ENCODE assay signal across 2 cellular contexts in the genomic region with DNA sequence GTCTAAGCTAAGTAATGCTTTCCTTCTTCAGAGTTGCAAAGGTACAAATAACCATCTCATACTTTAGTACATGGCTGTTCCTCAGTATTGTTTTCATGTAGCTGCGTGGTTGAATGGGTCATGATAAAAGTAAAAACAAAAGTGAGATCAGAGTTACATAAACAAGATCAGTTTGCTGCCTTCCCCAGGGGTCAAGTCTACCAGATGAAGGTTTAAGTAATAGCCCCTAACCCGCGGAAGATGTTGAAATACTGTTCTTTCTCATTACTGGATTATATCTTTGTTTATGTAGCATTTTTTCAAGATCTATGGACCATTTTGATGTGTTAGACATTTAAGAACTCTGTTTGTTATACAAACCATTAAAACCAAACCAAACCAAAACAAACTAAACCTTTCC.
A peak's percentile ranks its signal among the peaks of the same experiment; 100 is the strongest.
TF ChIP-seq lines count a peak whose summit lies in the region.

No MANE protein-coding gene starts in this region.

TF ChIP-seq in HEK293, 187 proteins besides CTCF, POLR2A, EP300 and RAD21:
- TF ChIP-seq ZNF398 (tag by site-specific recombination; IDR thresholded peaks at IDR 0.05) (no peak), PRDM6 (tag by site-specific recombination; IDR thresholded peaks at IDR 0.05) (peak; percentile 37), ZIC2 (tag by site-specific recombination; IDR thresholded peaks at IDR 0.05) (no peak), ZBTB48 (tag by site-specific recombination; IDR thresholded peaks at IDR 0.05) (peak; percentile 47; the same call in 1 of the 2 replicates), REPIN1 (tag by site-specific recombination; IDR thresholded peaks at IDR 0.05; ENCODE audit: low read depth) (no peak), ZNF341 (tag by site-specific recombination; IDR thresholded peaks at IDR 0.05; ENCODE audit: low read depth) (no peak), ZNF174 (tag by site-specific recombination; IDR thresholded peaks at IDR 0.05) (no peak), ZNF558 (tag by site-specific recombination; IDR thresholded peaks at IDR 0.05) (no peak)
- TF ChIP-seq, protein P1, sequence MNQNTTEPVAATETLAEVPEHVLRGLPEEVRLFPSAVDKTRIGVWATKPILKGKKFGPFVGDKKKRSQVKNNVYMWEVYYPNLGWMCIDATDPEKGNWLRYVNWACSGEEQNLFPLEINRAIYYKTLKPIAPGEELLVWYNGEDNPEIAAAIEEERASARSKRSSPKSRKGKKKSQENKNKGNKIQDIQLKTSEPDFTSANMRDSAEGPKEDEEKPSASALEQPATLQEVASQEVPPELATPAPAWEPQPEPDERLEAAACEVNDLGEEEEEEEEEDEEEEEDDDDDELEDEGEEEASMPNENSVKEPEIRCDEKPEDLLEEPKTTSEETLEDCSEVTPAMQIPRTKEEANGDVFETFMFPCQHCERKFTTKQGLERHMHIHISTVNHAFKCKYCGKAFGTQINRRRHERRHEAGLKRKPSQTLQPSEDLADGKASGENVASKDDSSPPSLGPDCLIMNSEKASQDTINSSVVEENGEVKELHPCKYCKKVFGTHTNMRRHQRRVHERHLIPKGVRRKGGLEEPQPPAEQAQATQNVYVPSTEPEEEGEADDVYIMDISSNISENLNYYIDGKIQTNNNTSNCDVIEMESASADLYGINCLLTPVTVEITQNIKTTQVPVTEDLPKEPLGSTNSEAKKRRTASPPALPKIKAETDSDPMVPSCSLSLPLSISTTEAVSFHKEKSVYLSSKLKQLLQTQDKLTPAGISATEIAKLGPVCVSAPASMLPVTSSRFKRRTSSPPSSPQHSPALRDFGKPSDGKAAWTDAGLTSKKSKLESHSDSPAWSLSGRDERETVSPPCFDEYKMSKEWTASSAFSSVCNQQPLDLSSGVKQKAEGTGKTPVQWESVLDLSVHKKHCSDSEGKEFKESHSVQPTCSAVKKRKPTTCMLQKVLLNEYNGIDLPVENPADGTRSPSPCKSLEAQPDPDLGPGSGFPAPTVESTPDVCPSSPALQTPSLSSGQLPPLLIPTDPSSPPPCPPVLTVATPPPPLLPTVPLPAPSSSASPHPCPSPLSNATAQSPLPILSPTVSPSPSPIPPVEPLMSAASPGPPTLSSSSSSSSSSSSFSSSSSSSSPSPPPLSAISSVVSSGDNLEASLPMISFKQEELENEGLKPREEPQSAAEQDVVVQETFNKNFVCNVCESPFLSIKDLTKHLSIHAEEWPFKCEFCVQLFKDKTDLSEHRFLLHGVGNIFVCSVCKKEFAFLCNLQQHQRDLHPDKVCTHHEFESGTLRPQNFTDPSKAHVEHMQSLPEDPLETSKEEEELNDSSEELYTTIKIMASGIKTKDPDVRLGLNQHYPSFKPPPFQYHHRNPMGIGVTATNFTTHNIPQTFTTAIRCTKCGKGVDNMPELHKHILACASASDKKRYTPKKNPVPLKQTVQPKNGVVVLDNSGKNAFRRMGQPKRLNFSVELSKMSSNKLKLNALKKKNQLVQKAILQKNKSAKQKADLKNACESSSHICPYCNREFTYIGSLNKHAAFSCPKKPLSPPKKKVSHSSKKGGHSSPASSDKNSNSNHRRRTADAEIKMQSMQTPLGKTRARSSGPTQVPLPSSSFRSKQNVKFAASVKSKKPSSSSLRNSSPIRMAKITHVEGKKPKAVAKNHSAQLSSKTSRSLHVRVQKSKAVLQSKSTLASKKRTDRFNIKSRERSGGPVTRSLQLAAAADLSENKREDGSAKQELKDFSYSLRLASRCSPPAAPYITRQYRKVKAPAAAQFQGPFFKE (tag by site-specific recombination; IDR thresholded peaks at IDR 0.05; ENCODE audit: borderline replicate concordance) = no peak

TF ChIP-seq in GM12878, 131 proteins besides CTCF, POLR2A, EP300 and RAD21 (continued from another document):
- TF ChIP-seq, protein P2, sequence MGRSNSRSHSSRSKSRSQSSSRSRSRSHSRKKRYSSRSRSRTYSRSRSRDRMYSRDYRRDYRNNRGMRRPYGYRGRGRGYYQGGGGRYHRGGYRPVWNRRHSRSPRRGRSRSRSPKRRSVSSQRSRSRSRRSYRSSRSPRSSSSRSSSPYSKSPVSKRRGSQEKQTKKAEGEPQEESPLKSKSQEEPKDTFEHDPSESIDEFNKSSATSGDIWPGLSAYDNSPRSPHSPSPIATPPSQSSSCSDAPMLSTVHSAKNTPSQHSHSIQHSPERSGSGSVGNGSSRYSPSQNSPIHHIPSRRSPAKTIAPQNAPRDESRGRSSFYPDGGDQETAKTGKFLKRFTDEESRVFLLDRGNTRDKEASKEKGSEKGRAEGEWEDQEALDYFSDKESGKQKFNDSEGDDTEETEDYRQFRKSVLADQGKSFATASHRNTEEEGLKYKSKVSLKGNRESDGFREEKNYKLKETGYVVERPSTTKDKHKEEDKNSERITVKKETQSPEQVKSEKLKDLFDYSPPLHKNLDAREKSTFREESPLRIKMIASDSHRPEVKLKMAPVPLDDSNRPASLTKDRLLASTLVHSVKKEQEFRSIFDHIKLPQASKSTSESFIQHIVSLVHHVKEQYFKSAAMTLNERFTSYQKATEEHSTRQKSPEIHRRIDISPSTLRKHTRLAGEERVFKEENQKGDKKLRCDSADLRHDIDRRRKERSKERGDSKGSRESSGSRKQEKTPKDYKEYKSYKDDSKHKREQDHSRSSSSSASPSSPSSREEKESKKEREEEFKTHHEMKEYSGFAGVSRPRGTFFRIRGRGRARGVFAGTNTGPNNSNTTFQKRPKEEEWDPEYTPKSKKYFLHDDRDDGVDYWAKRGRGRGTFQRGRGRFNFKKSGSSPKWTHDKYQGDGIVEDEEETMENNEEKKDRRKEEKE (IDR thresholded peaks at IDR 0.05) = no peak
- no peak for TF ChIP-seq USF1 (IDR thresholded peaks at IDR 0.05; ENCODE audit: borderline replicate concordance, extremely low read length, insufficient read depth, low read depth, low read length)
- no peak for TF ChIP-seq SREBF2 (IDR thresholded peaks at IDR 0.05; ENCODE audit: low read length)
- no peak for TF ChIP-seq CHD1 (IDR thresholded peaks at IDR 0.05; ENCODE audit: low read depth, low read length)
- TF ChIP-seq ZBTB40 (IDR thresholded peaks at IDR 0.05; ENCODE audit: borderline replicate concordance) = no peak
- TF ChIP-seq MYB (IDR thresholded peaks at IDR 0.05; ENCODE audit: borderline replicate concordance, low read depth, low read length) = no peak
- TF ChIP-seq SMC3 (IDR thresholded peaks at IDR 0.05; ENCODE audit: borderline replicate concordance, low read length) = no peak
- no peak for TF ChIP-seq SRF (IDR thresholded peaks at IDR 0.05; ENCODE audit: low read depth in 2 of 2, low read length in 2 of 2)
- no peak for TF ChIP-seq NRF1 (conservative IDR thresholded peaks at IDR 0.05; ENCODE audit: low read depth, low read length)
- no peak for TF ChIP-seq GABPA (IDR thresholded peaks at IDR 0.05; ENCODE audit: low read depth)
- TF ChIP-seq YY1 (IDR thresholded peaks at IDR 0.05; ENCODE audit: low read depth, low read length) = no peak
